Comparison of ENCODE assay signal across 8 cellular contexts in genomic region chr2:70085711-70086277, GRCh38. TPM values are rescaled to one million over a fixed set of nuclear protein-coding genes. Genes with fewer than 3 reads are reported as not detected.
A peak's percentile ranks its signal among the peaks of the same experiment; 100 is the strongest.
DNase-seq lines count a peak whose midpoint lies in the region; ATAC-seq, FAIRE-seq and TF ChIP-seq lines count a peak whose summit lies in the region.

No MANE protein-coding gene starts in this region.

- H3K27ac Mint-ChIP-seq in activated CD4-positive, alpha-beta T cell treated with anti-CD3 and anti-CD28 coated beads for 36 hours: peak overlapping the region; percentile 100
- peak overlapping the region; percentile 98 for H3K27ac Mint-ChIP-seq in activated CD8-positive, alpha-beta T cell treated with anti-CD3 and anti-CD28 coated beads for 36 hours

- peaks cover 44% of the 10 kb centered on the region for H3K4me1 Mint-ChIP-seq in activated CD4-positive, alpha-beta T cell treated with anti-CD3 and anti-CD28 coated beads for 36 hours
- peaks cover 47% of the 10 kb centered on the region for H3K4me1 Mint-ChIP-seq in activated CD8-positive, alpha-beta T cell treated with anti-CD3 and anti-CD28 coated beads for 36 hours (ENCODE audit: low read depth)

- H3K27ac ChIP-seq in right cardiac atrium (ENCODE audit: low read length): peak overlapping the region; percentile 99
- peak overlapping the region; percentile 99 to 100 for H3K27ac ChIP-seq in small intestine (ENCODE audit: low read depth in 1 of 2, low read length in 1 of 2)

- H3K27me3 ChIP-seq in right cardiac atrium (ENCODE audit: control insufficient read depth, insufficient read depth) (no peaks in the 10 kb centered on the region), small intestine (ENCODE audit: control insufficient read depth in 2 of 2, insufficient read depth in 2 of 2, low read length in 2 of 2) (no peaks in the 10 kb centered on the region)

- no peak for DNase-seq in activated CD4-positive, alpha-beta T cell treated with anti-CD3 and anti-CD28 coated beads for 36 hours
- DNase-seq in activated CD4-positive, alpha-beta T cell treated with anti-CD3 and anti-CD28 coated beads for 48 hours: no peak
- no peak for DNase-seq in activated CD8-positive, alpha-beta T cell treated with anti-CD3 and anti-CD28 coated beads for 36 hours
- DNase-seq in right cardiac atrium (no peak), small intestine (no peak), AG08396 (ENCODE audit: low spot score) (no peak)

- no peaks in the 10 kb centered on the region for H3K9me3 ChIP-seq in right cardiac atrium (ENCODE audit: control insufficient read depth, low read length)
- H3K9me3 ChIP-seq in small intestine (ENCODE audit: control insufficient read depth, low read depth): no peaks in the 10 kb centered on the region

- CTCF ChIA-PET in activated CD4-positive, alpha-beta T cell treated with anti-CD3 and anti-CD28 coated beads for 36 hours (lab: Charles Lee): interaction anchor here (0.6 to 8.7 kb wide), 9 partner anchors 9 to 178 kb away, joined by 3 to 94 read pairs (median 5); partner anchors contain the start of genes C2orf42 and MXD1
- CTCF ChIA-PET in activated CD8-positive, alpha-beta T cell treated with anti-CD3 and anti-CD28 coated beads for 36 hours (lab: Charles Lee): interaction anchor here (1.0 to 15.2 kb wide), 8 partner anchors 10 to 174 kb away, joined by 3 to 215 read pairs (median 6); no protein-coding TSS in a partner anchor

- ATAC-seq in activated CD4-positive, alpha-beta T cell treated with anti-CD3 and anti-CD28 coated beads for 36 hours: no peak
- ATAC-seq in activated CD8-positive, alpha-beta T cell treated with anti-CD3 and anti-CD28 coated beads for 36 hours: no peak
- ATAC-seq in right cardiac atrium (no peak), GM21786 (IDR thresholded peaks at IDR 0.05; ENCODE audit: unreplicated experiment) (no peak), HG03457 (IDR thresholded peaks at IDR 0.05; ENCODE audit: unreplicated experiment) (no peak)

- H3K4me1 ChIP-seq in right cardiac atrium (ENCODE audit: control insufficient read depth, insufficient read depth, low read length) (peaks cover 6% of the 10 kb centered on the region), small intestine (ENCODE audit: control insufficient read depth in 2 of 2, insufficient read depth in 1 of 2, low read depth in 1 of 2, low read length in 1 of 2) (peaks cover 3 to 10% of the 10 kb centered on the region in 2 donors)

- intact Hi-C loops in activated CD4-positive, alpha-beta T cell treated with anti-CD3 and anti-CD28 coated beads for 36 hours (cut with DNase I, micrococcal nuclease): loop anchor here (1.0 to 10.0 kb wide), 9 partner anchors 16 to 1833 kb away; partner anchors contain the start of genes AAK1 (in 2 of the 2), PPP3R1 (in 1 of the 2), SNRPG (in 1 of the 2) and TIA1 (in 1 of the 2)
- intact Hi-C loops in activated CD8-positive, alpha-beta T cell treated with anti-CD3 and anti-CD28 coated beads for 36 hours (cut with micrococcal nuclease): loop anchor here (2.0 to 5.0 kb wide), 3 partner anchors 15 to 173 kb away; partner anchors contain the start of gene C2orf42
- intact Hi-C loops in right cardiac atrium (cut with DNase I): loop anchor here in 3 of 4 donors (2.0 to 10.0 kb wide), 5 partner anchors 37 to 173 kb away; partner anchors contain the start of gene MXD1 (in 1 of the 3)

- H3K4me3 ChIP-seq in right cardiac atrium (ENCODE audit: low read length): peak overlapping the region; percentile 67
- H3K4me3 ChIP-seq in small intestine (ENCODE audit: low read depth in 1 of 2, low read length in 2 of 2): peak overlapping the region in 1 of 2 donors; percentile 65

- TF ChIP-seq CTCF in activated CD8-positive, alpha-beta T cell treated with anti-CD3 and anti-CD28 coated beads for 36 hours (IDR thresholded peaks at IDR 0.05): no peak

- no peaks in the 10 kb centered on the region for H3K27me3 Mint-ChIP-seq in activated CD4-positive, alpha-beta T cell treated with anti-CD3 and anti-CD28 coated beads for 36 hours
- H3K27me3 Mint-ChIP-seq in activated CD8-positive, alpha-beta T cell treated with anti-CD3 and anti-CD28 coated beads for 36 hours: no peaks in the 10 kb centered on the region

- H3K36me3 ChIP-seq in small intestine (ENCODE audit: control insufficient read depth in 2 of 2, insufficient read depth in 2 of 2, low read length in 2 of 2): peaks cover 0 to 9% of the 10 kb centered on the region in 2 donors

- no peaks in the 10 kb centered on the region for H3K9me3 Mint-ChIP-seq in activated CD4-positive, alpha-beta T cell treated with anti-CD3 and anti-CD28 coated beads for 36 hours (ENCODE audit: low read depth)
- peaks cover 3% of the 10 kb centered on the region for H3K9me3 Mint-ChIP-seq in activated CD8-positive, alpha-beta T cell treated with anti-CD3 and anti-CD28 coated beads for 36 hours

- FAIRE-seq in small intestine (lab: Jason Lieb, UNC): no peak

- H3K4me3 Mint-ChIP-seq in activated CD4-positive, alpha-beta T cell treated with anti-CD3 and anti-CD28 coated beads for 36 hours: peak overlapping the region; percentile 100
- H3K4me3 Mint-ChIP-seq in activated CD8-positive, alpha-beta T cell treated with anti-CD3 and anti-CD28 coated beads for 36 hours: peak overlapping the region; percentile 99

- 11% methylated on average over 22 of the region's 22 CpGs for WGBS in right cardiac atrium
- WGBS in small intestine, 3 donors: 15 to 31% (median 23%) methylated on average over 22 of the region's 22 CpGs

- POLR2A ChIA-PET in activated CD4-positive, alpha-beta T cell treated with anti-CD3 and anti-CD28 coated beads for 36 hours (lab: Charles Lee): interaction anchor here (0.7 to 4.2 kb wide), 13 partner anchors 9 to 172 kb away, joined by 3 to 32 read pairs (median 5); partner anchors contain the start of genes C2orf42, MXD1 and PCYOX1
- POLR2A ChIA-PET in activated CD8-positive, alpha-beta T cell treated with anti-CD3 and anti-CD28 coated beads for 36 hours (lab: Charles Lee): interaction anchor here (0.6 to 28.8 kb wide), 11 partner anchors 8 to 175 kb away, joined by 3 to 955 read pairs (median 12); partner anchors contain the start of genes C2orf42 and MXD1

- peaks cover 66% of the 10 kb centered on the region for H3K36me3 Mint-ChIP-seq in activated CD4-positive, alpha-beta T cell treated with anti-CD3 and anti-CD28 coated beads for 36 hours (ENCODE audit: low read depth)
- peaks cover 61% of the 10 kb centered on the region for H3K36me3 Mint-ChIP-seq in activated CD8-positive, alpha-beta T cell treated with anti-CD3 and anti-CD28 coated beads for 36 hours (ENCODE audit: low read depth)

RNA-seq across cellular contexts. Expression of gene PCBP1, which starts 1.5 kb away (rescaled TPM):
- 100 to 1,000 TPM; 417 to 450 TPM for total RNA-seq in activated CD4-positive, alpha-beta T cell treated with anti-CD3 and anti-CD28 coated beads for 36 hours
- 100 to 1,000 TPM; 470 to 489 TPM for total RNA-seq in activated CD8-positive, alpha-beta T cell treated with anti-CD3 and anti-CD28 coated beads for 36 hours
- 100 to 1,000 TPM; 233 to 259 (median 239) TPM for total RNA-seq in right cardiac atrium
- 280 TPM for polyA plus RNA-seq in right cardiac atrium
- 100 to 1,000 TPM; 247 to 311 (median 291) TPM for polyA plus RNA-seq in small intestine
